9 cellular contexts compared by ENCODE assay signal in the genomic region with DNA sequence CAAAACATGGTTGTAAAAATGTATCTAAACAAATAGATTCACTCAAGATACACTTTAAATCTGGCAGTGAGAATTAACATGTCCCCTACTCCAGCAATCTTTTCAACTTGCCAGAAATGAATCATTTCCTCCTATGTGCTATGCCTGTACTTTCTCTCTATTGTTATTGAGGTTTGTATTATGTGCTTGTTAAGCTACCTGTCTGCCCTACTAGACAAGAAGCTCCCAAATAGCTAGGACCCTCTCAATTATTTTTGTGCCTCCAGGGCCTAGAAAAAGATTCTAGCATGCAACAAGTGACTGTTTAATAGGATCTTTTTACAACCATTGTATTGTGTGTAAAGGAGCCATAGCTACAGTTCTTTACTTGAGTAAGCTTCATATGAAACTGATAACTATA. TPM values are rescaled to one million over a fixed set of nuclear protein-coding genes. Genes with fewer than 3 reads are reported as not detected.
DNase-seq lines count a peak whose midpoint lies in the region; ATAC-seq and TF ChIP-seq lines count a peak whose summit lies in the region.
"Had no signal": no experiment of that assay in that cellular context is flagged by ENCODE, and none has a peak within 500 bp of the region (broad histone marks: within the 10 kb centered on the region; RNA-seq: fewer than 3 reads in every experiment).

No MANE protein-coding gene starts in this region.

- no peak for TF ChIP-seq POLR2A in vagina (IDR thresholded peaks at IDR 0.05)

- intact Hi-C loops in right cardiac atrium (cut with DNase I) (no loop called here), left lung (cut with DNase I) (no loop called here), vagina (cut with DNase I) (no loop called here)

- H3K27me3 ChIP-seq in right cardiac atrium (ENCODE audit: control insufficient read depth, insufficient read depth) (no peaks in the 10 kb centered on the region), left lung (no peaks in the 10 kb centered on the region), vagina (no peaks in the 10 kb centered on the region)

- ATAC-seq in GM21447 (IDR thresholded peaks at IDR 0.05; ENCODE audit: unreplicated experiment), result peak; percentile 13
- no peak for ATAC-seq in right cardiac atrium
- ATAC-seq in left lung, result no peak
- ATAC-seq: naive thymus-derived CD8-positive, alpha-beta T cell had no signal

- H3K9me3 ChIP-seq in right cardiac atrium (ENCODE audit: control insufficient read depth, low read length), result no peaks in the 10 kb centered on the region
- no peaks in the 10 kb centered on the region for H3K9me3 ChIP-seq in left lung
- H3K9me3 ChIP-seq in vagina, result no peaks in the 10 kb centered on the region

- H3K36me3 ChIP-seq in left lung, result no peaks in the 10 kb centered on the region
- H3K36me3 ChIP-seq in vagina, result no peaks in the 10 kb centered on the region

- TF ChIP-seq CTCF in GM12864 (IDR thresholded peaks at IDR 0.05; ENCODE audit: low read depth, low read length, missing control alignments) (no peak), left lung (IDR thresholded peaks at IDR 0.05) (no peak), vagina (IDR thresholded peaks at IDR 0.05) (no peak)

- H3K4me1 ChIP-seq in right cardiac atrium (ENCODE audit: control insufficient read depth, insufficient read depth, low read length), result peaks cover 2% of the 10 kb centered on the region
- H3K4me1 ChIP-seq in left lung, result peaks cover 0 to 16% of the 10 kb centered on the region in 2 donors
- peaks cover 22% of the 10 kb centered on the region for H3K4me1 ChIP-seq in vagina

- H3K4me3 ChIP-seq in GM12864 (ENCODE audit: low read depth, low read length), result peak overlapping the region; percentile 16; the same call in 1 of the 2 replicates
- H3K4me3 ChIP-seq in right cardiac atrium (ENCODE audit: low read length), result no peak overlapping the region
- H3K4me3 ChIP-seq in left lung, result no peak overlapping the region
- H3K4me3 ChIP-seq in vagina, result no peak overlapping the region

- H3K27ac ChIP-seq in right cardiac atrium (ENCODE audit: low read length), result no peak overlapping the region
- H3K27ac ChIP-seq in left lung, result no peak overlapping the region
- H3K27ac ChIP-seq in vagina, result no peak overlapping the region

- DNase-seq in GM12864 (ENCODE audit: low read depth) (no peak), OCI-M1 (lab: John Stamatoyannopoulos, UW) (peak; percentile 25), kidney tubule cell (ENCODE audit: low spot score) (peak; percentile 37), right cardiac atrium (no peak), NCI-H1048 (lab: John Stamatoyannopoulos, UW) (no peak), left lung (no peak), vagina (ENCODE audit: extremely low spot score in 2 of 2) (no peak)
- DNase-seq: naive thymus-derived CD8-positive, alpha-beta T cell had no signal

RNA-seq across cellular contexts. Expression of gene SAP30, which starts 3.5 kb away (rescaled TPM):
- total RNA-seq in right cardiac atrium (10 to 100 TPM; 18.8 to 23.7 (median 20.8) TPM), left lung (10 to 100 TPM; 10.2 to 14.8 TPM), vagina (13.0 TPM)
- 20.0 TPM for polyA plus RNA-seq in right cardiac atrium

RNA-seq across cellular contexts. Expression of gene SCRG1, which starts 31.6 kb away (rescaled TPM):
- 1 to 10 TPM in 3 of 4 donors, under 1 TPM in 1; 0.71 to 2.4 (median 1.7) TPM for total RNA-seq in right cardiac atrium
- polyA plus RNA-seq in right cardiac atrium, result 1.5 TPM
- total RNA-seq in left lung, result under 1 TPM; 0.79 to 0.85 TPM
- 0.49 TPM for total RNA-seq in vagina
- total RNA-seq: naive thymus-derived CD8-positive, alpha-beta T cell had no signal
- polyA plus RNA-seq: naive thymus-derived CD8-positive, alpha-beta T cell had no signal

RNA-seq across cellular contexts. Expression of gene HMGB2, which starts 33.1 kb away (rescaled TPM):
- total RNA-seq in right cardiac atrium (10 to 100 TPM; 26.3 to 53.4 (median 44.3) TPM), left lung (10 to 100 TPM; 47.7 TPM), vagina (56.7 TPM)
- 98.3 TPM for polyA plus RNA-seq in right cardiac atrium

Comparison
In these comparisons a context has a peak if more than half of its experiments do, and no peak if none do; other contexts are left out.
1. DNase-seq: peak in OCI-M1 (single experiment) and kidney tubule cell (single experiment); none in GM12864 (single experiment), right cardiac atrium (0 of 3), NCI-H1048 (single experiment), left lung (0 of 2) and vagina (0 of 2).